ENCODE assay signal across 1 cellular context in the genomic region with DNA sequence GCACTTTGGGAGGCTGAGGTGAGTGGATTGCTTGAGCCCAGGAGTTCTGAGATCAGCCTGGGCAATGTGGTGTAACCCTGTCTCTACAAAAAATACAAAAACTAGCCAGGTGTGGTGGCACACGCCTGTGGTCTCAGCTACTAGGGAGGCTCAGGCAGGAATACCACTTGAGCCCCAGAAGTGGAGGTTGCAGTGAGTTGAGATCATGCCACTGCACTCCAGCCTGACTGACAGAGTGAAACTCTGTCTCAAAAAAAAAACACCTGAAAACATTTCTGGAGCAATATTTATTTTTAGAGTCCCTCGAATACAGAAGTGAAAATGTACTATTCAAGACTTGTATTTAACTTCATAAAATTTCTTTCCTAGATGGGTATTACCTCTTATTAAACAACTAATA.
TF ChIP-seq lines count a peak whose summit lies in the region.

No MANE protein-coding gene starts in this region.

TF ChIP-seq in HepG2, 621 proteins besides CTCF, POLR2A, EP300 and RAD21:
- TF ChIP-seq GLI4 (CRISPR knock-in tag; IDR thresholded peaks at IDR 0.05; ENCODE audit: borderline replicate concordance) (no peak), ZNF34 (CRISPR knock-in tag; IDR thresholded peaks at IDR 0.05; ENCODE audit: borderline replicate concordance) (no peak), SMARCC2 (IDR thresholded peaks at IDR 0.05) (no peak), SSRP1 (CRISPR knock-in tag; IDR thresholded peaks at IDR 0.05) (no peak), ESRRA (CRISPR knock-in tag; IDR thresholded peaks at IDR 0.05; ENCODE audit: low read depth) (no peak), SP1 (IDR thresholded peaks at IDR 0.05) (no peak), SP1 (CRISPR knock-in tag; IDR thresholded peaks at IDR 0.05) (no peak), ZNF354B (CRISPR knock-in tag; IDR thresholded peaks at IDR 0.05) (no peak), MTA3 (CRISPR knock-in tag; IDR thresholded peaks at IDR 0.05) (no peak), YEATS2 (CRISPR knock-in tag; IDR thresholded peaks at IDR 0.05; ENCODE audit: borderline replicate concordance) (no peak), ZNF883 (CRISPR knock-in tag; IDR thresholded peaks at IDR 0.05; ENCODE audit: not compliant biosample characterization) (no peak)
- TF ChIP-seq, protein P1, sequence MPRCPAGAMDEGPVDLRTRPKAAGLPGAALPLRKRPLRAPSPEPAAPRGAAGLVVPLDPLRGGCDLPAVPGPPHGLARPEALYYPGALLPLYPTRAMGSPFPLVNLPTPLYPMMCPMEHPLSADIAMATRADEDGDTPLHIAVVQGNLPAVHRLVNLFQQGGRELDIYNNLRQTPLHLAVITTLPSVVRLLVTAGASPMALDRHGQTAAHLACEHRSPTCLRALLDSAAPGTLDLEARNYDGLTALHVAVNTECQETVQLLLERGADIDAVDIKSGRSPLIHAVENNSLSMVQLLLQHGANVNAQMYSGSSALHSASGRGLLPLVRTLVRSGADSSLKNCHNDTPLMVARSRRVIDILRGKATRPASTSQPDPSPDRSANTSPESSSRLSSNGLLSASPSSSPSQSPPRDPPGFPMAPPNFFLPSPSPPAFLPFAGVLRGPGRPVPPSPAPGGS (CRISPR knock-in tag; IDR thresholded peaks at IDR 0.05): no peak
- TF ChIP-seq, protein P2, sequence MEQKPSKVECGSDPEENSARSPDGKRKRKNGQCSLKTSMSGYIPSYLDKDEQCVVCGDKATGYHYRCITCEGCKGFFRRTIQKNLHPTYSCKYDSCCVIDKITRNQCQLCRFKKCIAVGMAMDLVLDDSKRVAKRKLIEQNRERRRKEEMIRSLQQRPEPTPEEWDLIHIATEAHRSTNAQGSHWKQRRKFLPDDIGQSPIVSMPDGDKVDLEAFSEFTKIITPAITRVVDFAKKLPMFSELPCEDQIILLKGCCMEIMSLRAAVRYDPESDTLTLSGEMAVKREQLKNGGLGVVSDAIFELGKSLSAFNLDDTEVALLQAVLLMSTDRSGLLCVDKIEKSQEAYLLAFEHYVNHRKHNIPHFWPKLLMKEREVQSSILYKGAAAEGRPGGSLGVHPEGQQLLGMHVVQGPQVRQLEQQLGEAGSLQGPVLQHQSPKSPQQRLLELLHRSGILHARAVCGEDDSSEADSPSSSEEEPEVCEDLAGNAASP (CRISPR knock-in tag; IDR thresholded peaks at IDR 0.05; ENCODE audit: borderline replicate concordance): no peak
- TF ChIP-seq, protein P3, sequence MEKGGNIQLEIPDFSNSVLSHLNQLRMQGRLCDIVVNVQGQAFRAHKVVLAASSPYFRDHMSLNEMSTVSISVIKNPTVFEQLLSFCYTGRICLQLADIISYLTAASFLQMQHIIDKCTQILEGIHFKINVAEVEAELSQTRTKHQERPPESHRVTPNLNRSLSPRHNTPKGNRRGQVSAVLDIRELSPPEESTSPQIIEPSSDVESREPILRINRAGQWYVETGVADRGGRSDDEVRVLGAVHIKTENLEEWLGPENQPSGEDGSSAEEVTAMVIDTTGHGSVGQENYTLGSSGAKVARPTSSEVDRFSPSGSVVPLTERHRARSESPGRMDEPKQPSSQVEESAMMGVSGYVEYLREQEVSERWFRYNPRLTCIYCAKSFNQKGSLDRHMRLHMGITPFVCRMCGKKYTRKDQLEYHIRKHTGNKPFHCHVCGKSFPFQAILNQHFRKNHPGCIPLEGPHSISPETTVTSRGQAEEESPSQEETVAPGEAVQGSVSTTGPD (CRISPR knock-in tag; IDR thresholded peaks at IDR 0.05): no peak
- TF ChIP-seq, protein P4, sequence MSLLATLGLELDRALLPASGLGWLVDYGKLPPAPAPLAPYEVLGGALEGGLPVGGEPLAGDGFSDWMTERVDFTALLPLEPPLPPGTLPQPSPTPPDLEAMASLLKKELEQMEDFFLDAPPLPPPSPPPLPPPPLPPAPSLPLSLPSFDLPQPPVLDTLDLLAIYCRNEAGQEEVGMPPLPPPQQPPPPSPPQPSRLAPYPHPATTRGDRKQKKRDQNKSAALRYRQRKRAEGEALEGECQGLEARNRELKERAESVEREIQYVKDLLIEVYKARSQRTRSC (CRISPR knock-in tag; IDR thresholded peaks at IDR 0.05; ENCODE audit: low read depth): no peak
TF ChIP-seq in HepG2: peak in this region for 0.
